In the genomic region with DNA sequence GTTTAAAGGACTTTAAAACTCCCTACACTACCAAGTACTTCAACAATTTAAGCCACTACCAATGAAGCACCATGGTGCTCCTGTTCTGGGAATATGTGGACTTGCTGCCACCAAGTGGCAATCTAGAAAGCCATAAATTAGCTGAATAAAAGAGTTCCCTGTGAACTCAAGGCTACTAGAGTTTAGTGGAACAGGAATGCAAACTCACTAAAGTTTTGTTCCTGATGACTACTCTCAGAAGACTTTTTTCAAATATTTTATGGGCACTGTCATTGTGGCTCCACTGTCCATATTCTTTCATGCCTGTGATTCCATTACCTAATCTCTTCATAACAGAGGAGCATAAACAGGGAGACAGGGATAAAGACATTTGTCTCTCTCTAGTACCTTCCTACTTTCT, we compare ENCODE assay signal across 9 cellular contexts.
DNase-seq lines count a peak whose midpoint lies in the region; ATAC-seq and TF ChIP-seq lines count a peak whose summit lies in the region.
"Had no signal": no experiment of that assay in that cellular context is flagged by ENCODE, and none has a peak within 500 bp of the region (broad histone marks: within the 10 kb centered on the region; RNA-seq: fewer than 3 reads in every experiment).

No MANE protein-coding gene starts in this region.

- H3K4me3 ChIP-seq in kidney epithelial cell (ENCODE audit: low read depth, low read length) = no peak overlapping the region
- H3K4me3 ChIP-seq: BLaER1 had no signal

- no peak for ATAC-seq in GM21526 (IDR thresholded peaks at IDR 0.05; ENCODE audit: low FRiP score, unreplicated experiment)

- peak; percentile 62 for TF ChIP-seq CTCF in kidney epithelial cell (IDR thresholded peaks at IDR 0.05; ENCODE audit: insufficient read depth, low read length, poor library complexity, severe bottlenecking)

- H3K27ac ChIP-seq in caudate nucleus (ENCODE audit: low read depth, low read length) = no peak overlapping the region
- H3K27ac ChIP-seq: BLaER1 had no signal

- no peaks in the 10 kb centered on the region for H3K27me3 ChIP-seq in kidney epithelial cell (ENCODE audit: control insufficient read depth, insufficient read depth, low read length)
- H3K27me3 ChIP-seq: BLaER1 had no signal

- peak; percentile 37 for DNase-seq in DMS79 treated with DMSO at 0.1 percent for 48 hours (lab: John Stamatoyannopoulos, UW)
- no peak for DNase-seq in DMS79 (lab: John Stamatoyannopoulos, UW)
- DNase-seq in Kasumi-1 (lab: John Stamatoyannopoulos, UW) = peak; percentile 82 to 84
- DNase-seq in RKO (ENCODE audit: low spot score) = peak; percentile 88
- peak in 31 of 61 donors; percentile 1 to 80 (median 28) for DNase-seq in caudate nucleus (lab: John Stamatoyannopoulos, UW)
- peak; percentile 81 for DNase-seq in kidney epithelial cell (ENCODE audit: low read depth)
- DNase-seq in stromal cell of bone marrow (ENCODE audit: low read depth) = peak; percentile 86

- H3K36me3 ChIP-seq in kidney epithelial cell (ENCODE audit: control insufficient read depth, insufficient read depth, low read length) = peaks cover 1% of the 10 kb centered on the region
